21 cellular contexts compared by ENCODE assay signal in the genomic region with DNA sequence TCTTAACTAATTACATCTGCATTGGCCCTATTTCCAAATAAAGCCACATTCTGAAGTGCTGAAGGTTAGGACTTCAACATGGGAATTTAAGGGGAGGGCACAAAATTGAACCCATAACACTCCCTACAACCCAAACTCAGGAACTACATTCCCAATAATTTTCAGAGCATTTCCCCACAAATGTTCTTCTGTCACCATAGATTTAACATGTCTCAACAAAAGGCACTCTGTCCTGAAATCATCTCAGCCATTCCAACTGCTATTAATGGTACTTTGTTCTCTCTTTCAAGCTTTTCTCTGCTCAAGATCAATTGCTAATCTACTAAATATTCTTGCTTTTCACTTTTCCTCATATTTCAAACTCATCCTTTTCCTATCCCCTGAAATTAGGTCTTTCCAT.
DNase-seq lines count a peak whose midpoint lies in the region; FAIRE-seq and TF ChIP-seq lines count a peak whose summit lies in the region.
"Had no signal": no experiment of that assay in that cellular context is flagged by ENCODE, and none has a peak within 500 bp of the region (broad histone marks: within the 10 kb centered on the region; RNA-seq: fewer than 3 reads in every experiment).

No MANE protein-coding gene starts in this region.

- POLR2A ChIA-PET in MCF 10A (lab: Yijun Ruan, JAX): no interaction called here

- CTCF ChIA-PET in MCF 10A (lab: Yijun Ruan, JAX): interaction anchor here (0.7 kb wide), 1 partner anchor 35 kb away, joined by 3 read pairs; no protein-coding TSS in a partner anchor

- BruUV-seq in MCF 10A (replicated peaks; lab: Mats Ljungman, UMichigan): no TSS peak

- H3K4me3 Mint-ChIP-seq in MCF 10A (ENCODE audit: unreplicated experiment): no peak overlapping the region
- H3K4me3 Mint-ChIP-seq: B cell; CD4-positive, CD25-positive, alpha-beta regulatory T cell; CD8-positive, alpha-beta T cell; H9 had no signal

- no peak for DNase-seq in H54 (ENCODE audit: insufficient read length, low spot score)
- DNase-seq in caudate nucleus (lab: John Stamatoyannopoulos, UW): no peak
- DNase-seq in globus pallidus (ENCODE audit: low spot score): peak; percentile 43
- DNase-seq in MCF 10A (ENCODE audit: unreplicated experiment): no peak
- DNase-seq in COLO668 (lab: John Stamatoyannopoulos, UW; ENCODE audit: unreplicated experiment): no peak
- DNase-seq in amniotic stem cell (lab: John Stamatoyannopoulos, UW): no peak
- DNase-seq: CD4-positive, CD25-positive, alpha-beta regulatory T cell; CD8-positive, alpha-beta T cell; DMS 273 treated with DMSO at 0.1 percent for 48 hours; DMS79 treated with DMSO at 0.1 percent for 48 hours; GF-D8; GM23248; H9 had no signal

- H3K27ac Mint-ChIP-seq in MCF 10A (ENCODE audit: low read depth, unreplicated experiment): no peak overlapping the region
- H3K27ac Mint-ChIP-seq: B cell; CD4-positive, CD25-positive, alpha-beta regulatory T cell; CD8-positive, alpha-beta T cell; H9 had no signal

- H3K27ac ChIP-seq in caudate nucleus (ENCODE audit: low read depth, low read length): peak overlapping the region; percentile 42
- H3K27ac ChIP-seq: 22Rv1, BLaER1, C4-2B, GM23248 had no signal

- no peaks in the 10 kb centered on the region for H3K27me3 Mint-ChIP-seq in MCF 10A (ENCODE audit: insufficient read depth, unreplicated experiment)

- no peak for TF ChIP-seq POLR2A in H54 (IDR thresholded peaks at IDR 0.05; ENCODE audit: low read depth, low read length)

- no peaks in the 10 kb centered on the region for H3K36me3 Mint-ChIP-seq in MCF 10A (ENCODE audit: insufficient read depth, unreplicated experiment)
- H3K36me3 Mint-ChIP-seq: CD4-positive, CD25-positive, alpha-beta regulatory T cell; CD8-positive, alpha-beta T cell had no signal

- intact Hi-C loops in MCF 10A (cut with micrococcal nuclease): no loop called here

- H3K9me3 Mint-ChIP-seq in MCF 10A (ENCODE audit: unreplicated experiment): peaks cover 52% of the 10 kb centered on the region

- no peak for TF ChIP-seq CTCF in MCF 10A (IDR thresholded peaks at IDR 0.05; ENCODE audit: unreplicated experiment)

- peak; percentile 27 for FAIRE-seq in H54 (lab: Jason Lieb, UNC)
- FAIRE-seq: A204.1, D721Med, GM12891, H1 had no signal

- no peaks in the 10 kb centered on the region for H3K4me1 Mint-ChIP-seq in MCF 10A (ENCODE audit: insufficient read depth, unreplicated experiment)
- H3K4me1 Mint-ChIP-seq: B cell; CD4-positive, CD25-positive, alpha-beta regulatory T cell; H9 had no signal
